1 cellular context compared by ENCODE assay signal in genomic region chr15:59689626-59690236, GRCh38.
TF ChIP-seq lines count a peak whose summit lies in the region.

No MANE protein-coding gene starts in this region.

TF ChIP-seq in K562, 482 proteins besides CTCF, POLR2A, EP300 and RAD21 (continued from another document and continues in another):
- TF ChIP-seq, protein P1, sequence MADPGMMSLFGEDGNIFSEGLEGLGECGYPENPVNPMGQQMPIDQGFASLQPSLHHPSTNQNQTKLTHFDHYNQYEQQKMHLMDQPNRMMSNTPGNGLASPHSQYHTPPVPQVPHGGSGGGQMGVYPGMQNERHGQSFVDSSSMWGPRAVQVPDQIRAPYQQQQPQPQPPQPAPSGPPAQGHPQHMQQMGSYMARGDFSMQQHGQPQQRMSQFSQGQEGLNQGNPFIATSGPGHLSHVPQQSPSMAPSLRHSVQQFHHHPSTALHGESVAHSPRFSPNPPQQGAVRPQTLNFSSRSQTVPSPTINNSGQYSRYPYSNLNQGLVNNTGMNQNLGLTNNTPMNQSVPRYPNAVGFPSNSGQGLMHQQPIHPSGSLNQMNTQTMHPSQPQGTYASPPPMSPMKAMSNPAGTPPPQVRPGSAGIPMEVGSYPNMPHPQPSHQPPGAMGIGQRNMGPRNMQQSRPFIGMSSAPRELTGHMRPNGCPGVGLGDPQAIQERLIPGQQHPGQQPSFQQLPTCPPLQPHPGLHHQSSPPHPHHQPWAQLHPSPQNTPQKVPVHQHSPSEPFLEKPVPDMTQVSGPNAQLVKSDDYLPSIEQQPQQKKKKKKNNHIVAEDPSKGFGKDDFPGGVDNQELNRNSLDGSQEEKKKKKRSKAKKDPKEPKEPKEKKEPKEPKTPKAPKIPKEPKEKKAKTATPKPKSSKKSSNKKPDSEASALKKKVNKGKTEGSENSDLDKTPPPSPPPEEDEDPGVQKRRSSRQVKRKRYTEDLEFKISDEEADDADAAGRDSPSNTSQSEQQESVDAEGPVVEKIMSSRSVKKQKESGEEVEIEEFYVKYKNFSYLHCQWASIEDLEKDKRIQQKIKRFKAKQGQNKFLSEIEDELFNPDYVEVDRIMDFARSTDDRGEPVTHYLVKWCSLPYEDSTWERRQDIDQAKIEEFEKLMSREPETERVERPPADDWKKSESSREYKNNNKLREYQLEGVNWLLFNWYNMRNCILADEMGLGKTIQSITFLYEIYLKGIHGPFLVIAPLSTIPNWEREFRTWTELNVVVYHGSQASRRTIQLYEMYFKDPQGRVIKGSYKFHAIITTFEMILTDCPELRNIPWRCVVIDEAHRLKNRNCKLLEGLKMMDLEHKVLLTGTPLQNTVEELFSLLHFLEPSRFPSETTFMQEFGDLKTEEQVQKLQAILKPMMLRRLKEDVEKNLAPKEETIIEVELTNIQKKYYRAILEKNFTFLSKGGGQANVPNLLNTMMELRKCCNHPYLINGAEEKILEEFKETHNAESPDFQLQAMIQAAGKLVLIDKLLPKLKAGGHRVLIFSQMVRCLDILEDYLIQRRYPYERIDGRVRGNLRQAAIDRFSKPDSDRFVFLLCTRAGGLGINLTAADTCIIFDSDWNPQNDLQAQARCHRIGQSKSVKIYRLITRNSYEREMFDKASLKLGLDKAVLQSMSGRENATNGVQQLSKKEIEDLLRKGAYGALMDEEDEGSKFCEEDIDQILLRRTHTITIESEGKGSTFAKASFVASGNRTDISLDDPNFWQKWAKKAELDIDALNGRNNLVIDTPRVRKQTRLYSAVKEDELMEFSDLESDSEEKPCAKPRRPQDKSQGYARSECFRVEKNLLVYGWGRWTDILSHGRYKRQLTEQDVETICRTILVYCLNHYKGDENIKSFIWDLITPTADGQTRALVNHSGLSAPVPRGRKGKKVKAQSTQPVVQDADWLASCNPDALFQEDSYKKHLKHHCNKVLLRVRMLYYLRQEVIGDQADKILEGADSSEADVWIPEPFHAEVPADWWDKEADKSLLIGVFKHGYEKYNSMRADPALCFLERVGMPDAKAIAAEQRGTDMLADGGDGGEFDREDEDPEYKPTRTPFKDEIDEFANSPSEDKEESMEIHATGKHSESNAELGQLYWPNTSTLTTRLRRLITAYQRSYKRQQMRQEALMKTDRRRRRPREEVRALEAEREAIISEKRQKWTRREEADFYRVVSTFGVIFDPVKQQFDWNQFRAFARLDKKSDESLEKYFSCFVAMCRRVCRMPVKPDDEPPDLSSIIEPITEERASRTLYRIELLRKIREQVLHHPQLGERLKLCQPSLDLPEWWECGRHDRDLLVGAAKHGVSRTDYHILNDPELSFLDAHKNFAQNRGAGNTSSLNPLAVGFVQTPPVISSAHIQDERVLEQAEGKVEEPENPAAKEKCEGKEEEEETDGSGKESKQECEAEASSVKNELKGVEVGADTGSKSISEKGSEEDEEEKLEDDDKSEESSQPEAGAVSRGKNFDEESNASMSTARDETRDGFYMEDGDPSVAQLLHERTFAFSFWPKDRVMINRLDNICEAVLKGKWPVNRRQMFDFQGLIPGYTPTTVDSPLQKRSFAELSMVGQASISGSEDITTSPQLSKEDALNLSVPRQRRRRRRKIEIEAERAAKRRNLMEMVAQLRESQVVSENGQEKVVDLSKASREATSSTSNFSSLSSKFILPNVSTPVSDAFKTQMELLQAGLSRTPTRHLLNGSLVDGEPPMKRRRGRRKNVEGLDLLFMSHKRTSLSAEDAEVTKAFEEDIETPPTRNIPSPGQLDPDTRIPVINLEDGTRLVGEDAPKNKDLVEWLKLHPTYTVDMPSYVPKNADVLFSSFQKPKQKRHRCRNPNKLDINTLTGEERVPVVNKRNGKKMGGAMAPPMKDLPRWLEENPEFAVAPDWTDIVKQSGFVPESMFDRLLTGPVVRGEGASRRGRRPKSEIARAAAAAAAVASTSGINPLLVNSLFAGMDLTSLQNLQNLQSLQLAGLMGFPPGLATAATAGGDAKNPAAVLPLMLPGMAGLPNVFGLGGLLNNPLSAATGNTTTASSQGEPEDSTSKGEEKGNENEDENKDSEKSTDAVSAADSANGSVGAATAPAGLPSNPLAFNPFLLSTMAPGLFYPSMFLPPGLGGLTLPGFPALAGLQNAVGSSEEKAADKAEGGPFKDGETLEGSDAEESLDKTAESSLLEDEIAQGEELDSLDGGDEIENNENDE (IDR thresholded peaks at IDR 0.05; ENCODE audit: low read depth, low read length) = no peak
- TF ChIP-seq NR2C2 (CRISPR knock-in tag; IDR thresholded peaks at IDR 0.05) (no peak), NR2C2 (tag; IDR thresholded peaks at IDR 0.05) (no peak), ZZZ3 (IDR thresholded peaks at IDR 0.05) (no peak), ZNF143 (CRISPR knock-in tag; IDR thresholded peaks at IDR 0.05) (no peak), ARID1B (IDR thresholded peaks at IDR 0.05) (peak; percentile 54), TRIM24 (IDR thresholded peaks at IDR 0.05) (peak in 1 of 2 experiments; percentile 22; a peak in 1 of 4 replicates), ZNF695 (CRISPR knock-in tag; IDR thresholded peaks at IDR 0.05) (no peak), ZNF3 (CRISPR knock-in tag; IDR thresholded peaks at IDR 0.05) (no peak), FOXA1 (IDR thresholded peaks at IDR 0.05; ENCODE audit: borderline replicate concordance) (no peak), TOE1 (IDR thresholded peaks at IDR 0.05; ENCODE audit: borderline replicate concordance) (no peak), TOE1 (CRISPR knock-in tag; IDR thresholded peaks at IDR 0.05; ENCODE audit: borderline replicate concordance, low read depth) (no peak), PTBP1 (IDR thresholded peaks at IDR 0.05; ENCODE audit: low read depth, low read length) (no peak), SMAD1 (IDR thresholded peaks at IDR 0.05; ENCODE audit: low read depth, low read length, partially characterized antibody) (no peak), TRIM28 (IDR thresholded peaks at IDR 0.05) (no peak), ZNF830 (CRISPR knock-in tag; IDR thresholded peaks at IDR 0.05) (no peak), ZNF707 (CRISPR knock-in tag; conservative IDR thresholded peaks at IDR 0.05) (no peak), TEAD1 (CRISPR knock-in tag; IDR thresholded peaks at IDR 0.05) (no peak), NCOA1 (IDR thresholded peaks at IDR 0.05; ENCODE audit: low read depth) (no peak; the same call in 1 of the 2 replicates), TFE3 (CRISPR knock-in tag; IDR thresholded peaks at IDR 0.05) (no peak), TSHZ1 (CRISPR knock-in tag; IDR thresholded peaks at IDR 0.05) (no peak), HDAC3 (IDR thresholded peaks at IDR 0.05; ENCODE audit: borderline replicate concordance, partially characterized antibody) (no peak), THAP7 (CRISPR knock-in tag; IDR thresholded peaks at IDR 0.05) (no peak), TFAP4 (CRISPR knock-in tag; IDR thresholded peaks at IDR 0.05; ENCODE audit: borderline replicate concordance) (no peak), ZBTB2 (IDR thresholded peaks at IDR 0.05) (peak; percentile 59; the same call in 1 of the 2 replicates)
- TF ChIP-seq, protein P2, sequence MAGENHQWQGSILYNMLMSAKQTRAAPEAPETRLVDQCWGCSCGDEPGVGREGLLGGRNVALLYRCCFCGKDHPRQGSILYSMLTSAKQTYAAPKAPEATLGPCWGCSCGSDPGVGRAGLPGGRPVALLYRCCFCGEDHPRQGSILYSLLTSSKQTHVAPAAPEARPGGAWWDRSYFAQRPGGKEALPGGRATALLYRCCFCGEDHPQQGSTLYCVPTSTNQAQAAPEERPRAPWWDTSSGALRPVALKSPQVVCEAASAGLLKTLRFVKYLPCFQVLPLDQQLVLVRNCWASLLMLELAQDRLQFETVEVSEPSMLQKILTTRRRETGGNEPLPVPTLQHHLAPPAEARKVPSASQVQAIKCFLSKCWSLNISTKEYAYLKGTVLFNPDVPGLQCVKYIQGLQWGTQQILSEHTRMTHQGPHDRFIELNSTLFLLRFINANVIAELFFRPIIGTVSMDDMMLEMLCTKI (IDR thresholded peaks at IDR 0.05; ENCODE audit: partially characterized antibody) = no peak
- TF ChIP-seq, protein P3, sequence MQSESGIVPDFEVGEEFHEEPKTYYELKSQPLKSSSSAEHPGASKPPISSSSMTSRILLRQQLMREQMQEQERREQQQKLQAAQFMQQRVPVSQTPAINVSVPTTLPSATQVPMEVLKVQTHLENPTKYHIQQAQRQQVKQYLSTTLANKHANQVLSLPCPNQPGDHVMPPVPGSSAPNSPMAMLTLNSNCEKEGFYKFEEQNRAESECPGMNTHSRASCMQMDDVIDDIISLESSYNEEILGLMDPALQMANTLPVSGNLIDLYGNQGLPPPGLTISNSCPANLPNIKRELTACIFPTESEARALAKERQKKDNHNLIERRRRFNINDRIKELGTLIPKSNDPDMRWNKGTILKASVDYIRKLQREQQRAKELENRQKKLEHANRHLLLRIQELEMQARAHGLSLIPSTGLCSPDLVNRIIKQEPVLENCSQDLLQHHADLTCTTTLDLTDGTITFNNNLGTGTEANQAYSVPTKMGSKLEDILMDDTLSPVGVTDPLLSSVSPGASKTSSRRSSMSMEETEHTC (IDR thresholded peaks at IDR 0.05) = 0 out of 2 replicates have a peak, but pooled peaks have one; percentile 1
- TF ChIP-seq, protein P4, sequence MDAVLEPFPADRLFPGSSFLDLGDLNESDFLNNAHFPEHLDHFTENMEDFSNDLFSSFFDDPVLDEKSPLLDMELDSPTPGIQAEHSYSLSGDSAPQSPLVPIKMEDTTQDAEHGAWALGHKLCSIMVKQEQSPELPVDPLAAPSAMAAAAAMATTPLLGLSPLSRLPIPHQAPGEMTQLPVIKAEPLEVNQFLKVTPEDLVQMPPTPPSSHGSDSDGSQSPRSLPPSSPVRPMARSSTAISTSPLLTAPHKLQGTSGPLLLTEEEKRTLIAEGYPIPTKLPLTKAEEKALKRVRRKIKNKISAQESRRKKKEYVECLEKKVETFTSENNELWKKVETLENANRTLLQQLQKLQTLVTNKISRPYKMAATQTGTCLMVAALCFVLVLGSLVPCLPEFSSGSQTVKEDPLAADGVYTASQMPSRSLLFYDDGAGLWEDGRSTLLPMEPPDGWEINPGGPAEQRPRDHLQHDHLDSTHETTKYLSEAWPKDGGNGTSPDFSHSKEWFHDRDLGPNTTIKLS (IDR thresholded peaks at IDR 0.05; ENCODE audit: borderline replicate concordance, low read depth) = no peak
- TF ChIP-seq, protein P5, sequence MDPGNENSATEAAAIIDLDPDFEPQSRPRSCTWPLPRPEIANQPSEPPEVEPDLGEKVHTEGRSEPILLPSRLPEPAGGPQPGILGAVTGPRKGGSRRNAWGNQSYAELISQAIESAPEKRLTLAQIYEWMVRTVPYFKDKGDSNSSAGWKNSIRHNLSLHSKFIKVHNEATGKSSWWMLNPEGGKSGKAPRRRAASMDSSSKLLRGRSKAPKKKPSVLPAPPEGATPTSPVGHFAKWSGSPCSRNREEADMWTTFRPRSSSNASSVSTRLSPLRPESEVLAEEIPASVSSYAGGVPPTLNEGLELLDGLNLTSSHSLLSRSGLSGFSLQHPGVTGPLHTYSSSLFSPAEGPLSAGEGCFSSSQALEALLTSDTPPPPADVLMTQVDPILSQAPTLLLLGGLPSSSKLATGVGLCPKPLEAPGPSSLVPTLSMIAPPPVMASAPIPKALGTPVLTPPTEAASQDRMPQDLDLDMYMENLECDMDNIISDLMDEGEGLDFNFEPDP (CRISPR knock-in tag; IDR thresholded peaks at IDR 0.05) = no peak
